Comparison of ENCODE assay signal across 7 cellular contexts in the genomic region with DNA sequence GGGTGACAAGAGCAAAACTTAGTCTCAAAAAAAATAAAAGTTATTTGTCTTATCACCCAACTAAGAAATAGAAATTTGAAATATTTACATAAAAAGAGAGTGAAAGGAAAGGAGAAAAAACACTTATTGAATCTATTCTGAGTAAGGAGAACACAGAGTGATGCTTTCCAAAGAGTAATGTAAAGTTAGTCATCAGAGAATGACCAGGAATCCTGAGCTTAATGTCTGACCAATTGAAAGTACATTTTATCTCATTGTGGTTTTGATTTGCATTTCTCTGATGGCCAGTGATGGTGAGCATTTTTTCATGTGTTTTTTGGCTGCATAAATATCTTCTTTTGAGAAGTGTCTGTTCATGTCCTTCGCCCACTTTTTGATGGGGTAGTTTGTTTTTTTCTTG.
A peak's percentile ranks its signal among the peaks of the same experiment; 100 is the strongest.
DNase-seq lines count a peak whose midpoint lies in the region; ATAC-seq and TF ChIP-seq lines count a peak whose summit lies in the region.
"Not testable (repeated sequence)": the region's sequence is repeated elsewhere in the genome, so short reads cannot be mapped to it uniquely, and the experiment has no call there.

No MANE protein-coding gene starts in this region.

- WGBS in IMR-90 (ENCODE audit: extremely low coverage in 2 of 2, insufficient read length in 1 of 2), 2 experiments: no CpG with 5 or more reads among the region's 1 CpG

- H3K18ac ChIP-seq in IMR-90 (ENCODE audit: low read depth, low read length): not testable (repeated sequence)

- H3K9ac ChIP-seq in IMR-90 (ENCODE audit: low read depth, low read length): not testable (repeated sequence)
- H3K9ac ChIP-seq in adipocyte (ENCODE audit: low read length): peak overlapping the region; percentile 64

- H3K4ac ChIP-seq in IMR-90 (ENCODE audit: low read depth, low read length): not testable (repeated sequence)

- not testable (repeated sequence) for ATAC-seq in IMR-90 (ENCODE audit: low read depth)

- CTCF ChIA-PET in IMR-90 (lab: Yijun Ruan, JAX): not testable (repeated sequence)

- not testable (repeated sequence) for H3K4me1 ChIP-seq in IMR-90 (ENCODE audit: control insufficient read depth, insufficient read depth, low read length)
- H3K4me1 ChIP-seq in adipocyte (ENCODE audit: control insufficient read depth, insufficient read depth, low read length): peaks cover 30% of the 10 kb centered on the region
- peaks cover 16% of the 10 kb centered on the region for H3K4me1 ChIP-seq in osteoblast (ENCODE audit: insufficient read depth, low read length)

- not testable (repeated sequence) for H2BK20ac ChIP-seq in IMR-90 (ENCODE audit: low read depth, low read length)

- not testable (repeated sequence) for H3K23ac ChIP-seq in IMR-90 (ENCODE audit: low read depth, low read length)

- H3K4me3 ChIP-seq in IMR-90 (ENCODE audit: insufficient read depth, low read depth, low read length); adipocyte (ENCODE audit: low read length); fibroblast of mammary gland (ENCODE audit: control insufficient read depth, low read depth, low read length); osteoblast (ENCODE audit: insufficient read depth, low read length): not testable (repeated sequence)

- intact Hi-C loops in IMR-90 (cut with micrococcal nuclease): not testable (repeated sequence)

- H3K27me3 ChIP-seq in IMR-90 (ENCODE audit: control insufficient read depth, insufficient read depth, low read length); adipocyte (replicated peaks; ENCODE audit: control insufficient read depth, insufficient read depth, low read length); osteoblast (ENCODE audit: insufficient read depth, low read length): not testable (repeated sequence)

- in situ Hi-C loops in IMR-90 (cut with MboI; ENCODE audit: low sequenced_read_pairs): not testable (repeated sequence)

- not testable (repeated sequence) for H4K20me1 ChIP-seq in IMR-90 (ENCODE audit: insufficient read depth, low read length); osteoblast (ENCODE audit: insufficient read depth, low read length)

- not testable (repeated sequence) for H3K4me2 ChIP-seq in IMR-90 (ENCODE audit: low read depth, low read length); osteoblast (ENCODE audit: insufficient read depth, low read length)

- not testable (repeated sequence) for H3K9me3 ChIP-seq in IMR-90 (ENCODE audit: control insufficient read depth, insufficient read depth, low read length); osteoblast (ENCODE audit: low read depth, low read length)
- H3K9me3 ChIP-seq in adipocyte (ENCODE audit: control insufficient read depth, low read length): peaks cover 20% of the 10 kb centered on the region

- POLR2A ChIA-PET in IMR-90 (lab: Charles Lee; ENCODE audit: unreplicated experiment): not testable (repeated sequence)

- not testable (repeated sequence) for TF ChIP-seq CTCF in IMR-90 (conservative IDR thresholded peaks at IDR 0.05; ENCODE audit: low read depth, low read length); fibroblast of mammary gland (conservative IDR thresholded peaks at IDR 0.05; ENCODE audit: control insufficient read depth, insufficient read depth, low read depth, low read length); osteoblast (IDR thresholded peaks at IDR 0.05; ENCODE audit: extremely low read depth, low read depth, low read length)

- not testable (repeated sequence) for H4K8ac ChIP-seq in IMR-90 (ENCODE audit: low read depth in 2 of 2, low read length in 2 of 2)

- not testable (repeated sequence) for H3K36me3 ChIP-seq in IMR-90 (ENCODE audit: control insufficient read depth, insufficient read depth, low read length); adipocyte (ENCODE audit: control insufficient read depth, insufficient read depth, low read length, severe bottlenecking); osteoblast (ENCODE audit: insufficient read depth, low read length)

- H2AK5ac ChIP-seq in IMR-90 (ENCODE audit: low read depth, low read length): not testable (repeated sequence)

- H3K79me2 ChIP-seq in osteoblast (ENCODE audit: insufficient read depth, low read length): not testable (repeated sequence)

- TF ChIP-seq POLR2A in IMR-90 (IDR thresholded peaks at IDR 0.05; ENCODE audit: low read depth, low read length): not testable (repeated sequence)

- not testable (repeated sequence) for H2BK120ac ChIP-seq in IMR-90 (ENCODE audit: low read depth, low read length)

- not testable (repeated sequence) for H2AFZ ChIP-seq in IMR-90 (replicated peaks; ENCODE audit: low read length, poor library complexity); osteoblast (ENCODE audit: low read length)

- DNase-seq in EH (ENCODE audit: low read depth): peak; percentile 66
- peak; percentile 47 for DNase-seq in IMR-90
- DNase-seq in RPMI7951 (ENCODE audit: low read depth): peak; percentile 22
- not testable (repeated sequence) for DNase-seq in adipocyte (ENCODE audit: low read depth); osteoblast (ENCODE audit: insufficient read length, low spot score, missing footprints)
- DNase-seq in astrocyte of the hippocampus (ENCODE audit: low read depth, low spot score): peak; percentile 49
- DNase-seq in fibroblast of mammary gland (ENCODE audit: low read depth): peak; percentile 64

- not testable (repeated sequence) for H4K91ac ChIP-seq in IMR-90 (ENCODE audit: insufficient read depth, low read depth, low read length)

- TF ChIP-seq RAD21 in IMR-90 (IDR thresholded peaks at IDR 0.05; ENCODE audit: low read length): not testable (repeated sequence)

- not testable (repeated sequence) for H3K79me1 ChIP-seq in IMR-90 (ENCODE audit: low read depth in 1 of 2, low read length in 2 of 2)

- dilution Hi-C loops in IMR-90 (cut with HindIII; ENCODE audit: low sequenced_read_pairs, unreplicated experiment): not testable (repeated sequence)

- not testable (repeated sequence) for H4K5ac ChIP-seq in IMR-90 (ENCODE audit: low read depth, low read length)

- H3K56ac ChIP-seq in IMR-90 (ENCODE audit: extremely low read depth, insufficient read depth, low read length): not testable (repeated sequence)

- H2BK5ac ChIP-seq in IMR-90 (ENCODE audit: low read depth, low read length, poor library complexity, severe bottlenecking): not testable (repeated sequence)

- H3K27ac ChIP-seq in IMR-90 (ENCODE audit: insufficient read depth, low read length): not testable (repeated sequence)
- H3K27ac ChIP-seq in osteoblast (ENCODE audit: low read depth, low read length): peak overlapping the region; percentile 75

- H2AK9ac ChIP-seq in IMR-90 (replicated peaks; ENCODE audit: low read depth, low read length, poor library complexity): not testable (repeated sequence)

- H2BK15ac ChIP-seq in IMR-90 (ENCODE audit: low read depth, low read length): not testable (repeated sequence)

- not testable (repeated sequence) for H3K9me1 ChIP-seq in IMR-90 (ENCODE audit: insufficient read depth, low read length)

- BruUV-seq in IMR-90 (replicated peaks; lab: Mats Ljungman, UMichigan): not testable (repeated sequence)

- not testable (repeated sequence) for H3K14ac ChIP-seq in IMR-90 (replicated peaks; ENCODE audit: low read depth, low read length)
